11 cellular contexts compared by ENCODE assay signal in genomic region chrX:123184199-123184857, GRCh38. TPM values are rescaled to one million over a fixed set of nuclear protein-coding genes. Genes with fewer than 3 reads are reported as not detected.
DNase-seq lines count a peak whose midpoint lies in the region; ATAC-seq, FAIRE-seq and TF ChIP-seq lines count a peak whose summit lies in the region.
"Had no signal": no experiment of that assay in that cellular context is flagged by ENCODE, and none has a peak within 500 bp of the region (broad histone marks: within the 10 kb centered on the region; RNA-seq: fewer than 3 reads in every experiment).

Gene GRIA3, plus strand, starts transcription at chrX:123184278. Its CDS starts 258 bp downstream, at chrX:123184536.

- peak within 1 kb of the TSS; percentile 2 for H3K4me3 Mint-ChIP-seq in natural killer cell treated with Interleukin-12 subunit alpha and Interleukin-12 subunit beta and Interleukin-15 and Interleukin-18, amount 100 ng/mL, for 72 hours

- no peak for ATAC-seq in natural killer cell treated with Interleukin-12 subunit alpha and Interleukin-12 subunit beta and Interleukin-15 and Interleukin-18, amount 100 ng/mL, for 72 hours
- ATAC-seq in HG03280 (IDR thresholded peaks at IDR 0.05; ENCODE audit: unreplicated experiment) (no peak), HG02798 (IDR thresholded peaks at IDR 0.05; ENCODE audit: poor library complexity, unreplicated experiment) (no peak), HG03457 (IDR thresholded peaks at IDR 0.05; ENCODE audit: unreplicated experiment) (no peak)

- TF ChIP-seq CTCF in epithelial cell of esophagus (IDR thresholded peaks at IDR 0.05; ENCODE audit: insufficient read depth, low read depth, low read length, missing control alignments) (no peak), D721Med (IDR thresholded peaks at IDR 0.05; ENCODE audit: insufficient read depth, missing control alignments) (no peak)

- peak within 1 kb of the TSS; percentile 21; the same call in 1 of the 2 replicates for H3K4me3 ChIP-seq in Jurkat, Clone E6-1 (ENCODE audit: low read length)
- H3K4me3 ChIP-seq in epithelial cell of esophagus (ENCODE audit: low read length), result peak within 1 kb of the TSS; percentile 50

- FAIRE-seq in D721Med (lab: Jason Lieb, UNC), result no peak
- FAIRE-seq: G401.6 had no signal

- no peaks in the 10 kb centered on the region for H3K36me3 Mint-ChIP-seq in natural killer cell treated with Interleukin-12 subunit alpha and Interleukin-12 subunit beta and Interleukin-15 and Interleukin-18, amount 100 ng/mL, for 72 hours

- peak; percentile 9 for DNase-seq in AG08395 (ENCODE audit: low spot score)
- no peak for DNase-seq in Jurkat, Clone E6-1 (ENCODE audit: low read depth, low spot score)
- peak; percentile 36 for DNase-seq in epithelial cell of esophagus (ENCODE audit: low read depth)
- DNase-seq in natural killer cell treated with Interleukin-12 subunit alpha and Interleukin-12 subunit beta and Interleukin-15 and Interleukin-18, amount 100 ng/mL, for 72 hours (ENCODE audit: low spot score), result no peak
- DNase-seq in D721Med (ENCODE audit: insufficient read length, low spot score), result no peak

- peaks cover 0 to 3% of the 10 kb centered on the region in 2 donors for H3K4me1 Mint-ChIP-seq in natural killer cell treated with Interleukin-12 subunit alpha and Interleukin-12 subunit beta and Interleukin-15 and Interleukin-18, amount 100 ng/mL, for 72 hours (ENCODE audit: low read depth in 2 of 2)

- no peak within 1 kb of the TSS for H3K27ac Mint-ChIP-seq in natural killer cell treated with Interleukin-12 subunit alpha and Interleukin-12 subunit beta and Interleukin-15 and Interleukin-18, amount 100 ng/mL, for 72 hours

- H3K27me3 Mint-ChIP-seq in natural killer cell treated with Interleukin-12 subunit alpha and Interleukin-12 subunit beta and Interleukin-15 and Interleukin-18, amount 100 ng/mL, for 72 hours, result peaks cover 30 to 52% of the 10 kb centered on the region in 2 donors

- peaks cover 3% of the 10 kb centered on the region for H3K9me3 Mint-ChIP-seq in natural killer cell treated with Interleukin-12 subunit alpha and Interleukin-12 subunit beta and Interleukin-15 and Interleukin-18, amount 100 ng/mL, for 72 hours

RNA-seq across cellular contexts. Expression of gene GRIA3, which starts in this region (rescaled TPM):
- not detected for polyA plus RNA-seq in Jurkat, Clone E6-1 (2012; ENCODE audit: insufficient read depth, insufficient read length)
- not detected for total RNA-seq in natural killer cell treated with Interleukin-12 subunit alpha and Interleukin-12 subunit beta and Interleukin-15 and Interleukin-18, amount 100 ng/mL, for 72 hours
- total RNA-seq: HT1080, lung microvascular endothelial cell had no signal

Comparison
In these comparisons a context has a peak if more than half of its experiments do, and no peak if none do; other contexts are left out.
1. DNase-seq: peak in AG08395 (single experiment) and epithelial cell of esophagus (single experiment); none in Jurkat, Clone E6-1 (single experiment), natural killer cell treated with Interleukin-12 subunit alpha and Interleukin-12 subunit beta and Interleukin-15 and Interleukin-18, amount 100 ng/mL, for 72 hours (single experiment) and D721Med (single experiment).